2 cellular contexts compared by ENCODE assay signal in genomic region chr12:53950441-53950781, GRCh38.
TF ChIP-seq lines count a peak whose summit lies in the region.

No MANE protein-coding gene starts in this region.

TF ChIP-seq in A549, 52 proteins besides CTCF, POLR2A, EP300 and RAD21:
- TF ChIP-seq ZC3H11A (IDR thresholded peaks at IDR 0.05), result no peak
- TF ChIP-seq MAFK (IDR thresholded peaks at IDR 0.05; ENCODE audit: partially characterized antibody), result no peak
- TF ChIP-seq CBX2 (IDR thresholded peaks at IDR 0.05; ENCODE audit: borderline replicate concordance, low read depth), result no peak
- TF ChIP-seq FOSB (CRISPR knock-in tag; IDR thresholded peaks at IDR 0.05), result no peak
- no peak for TF ChIP-seq CBX8 (IDR thresholded peaks at IDR 0.05)
- TF ChIP-seq MYC (IDR thresholded peaks at IDR 0.05; ENCODE audit: borderline replicate concordance, low read length), result no peak
- TF ChIP-seq USF2 (IDR thresholded peaks at IDR 0.05), result no peak
- TF ChIP-seq ZSCAN20 (CRISPR knock-in tag; IDR thresholded peaks at IDR 0.05), result no peak
- no peak for TF ChIP-seq HMGXB4 (CRISPR knock-in tag; IDR thresholded peaks at IDR 0.05; ENCODE audit: borderline replicate concordance)
- TF ChIP-seq ELK1 (IDR thresholded peaks at IDR 0.05; ENCODE audit: low read depth, low read length), result no peak
- no peak for TF ChIP-seq HDAC2 (IDR thresholded peaks at IDR 0.05)

TF ChIP-seq in K562, 482 proteins besides CTCF, POLR2A, EP300 and RAD21:
- TF ChIP-seq CREB1 (IDR thresholded peaks at IDR 0.05), result no peak
- no peak for TF ChIP-seq CREB1 (CRISPR knock-in tag; IDR thresholded peaks at IDR 0.05)
- peak; percentile 60 for TF ChIP-seq ZNF384 (IDR thresholded peaks at IDR 0.05; ENCODE audit: low read depth, low read length)
- TF ChIP-seq ZMIZ1 (IDR thresholded peaks at IDR 0.05; ENCODE audit: low read depth in 2 of 2, low read length in 2 of 2), result no peak
- TF ChIP-seq FOXJ2 (tag; IDR thresholded peaks at IDR 0.05), result no peak
- no peak for TF ChIP-seq GTF2E2 (tag; IDR thresholded peaks at IDR 0.05)
